In genomic region chr7:5424689-5425506, GRCh38 we compare ENCODE assay signal across 8 cellular contexts. TPM values are rescaled to one million over a fixed set of nuclear protein-coding genes. Genes with fewer than 3 reads are reported as not detected.
A peak's percentile ranks its signal among the peaks of the same experiment; 100 is the strongest.
DNase-seq lines count a peak whose midpoint lies in the region; ATAC-seq, FAIRE-seq and TF ChIP-seq lines count a peak whose summit lies in the region.

No MANE protein-coding gene starts in this region.

- CTCF ChIA-PET in MCF 10A (lab: Yijun Ruan, JAX) = interaction anchor here (0.6 to 0.8 kb wide), 4 partner anchors 8 to 59 kb away, joined by 3 to 6 read pairs (median 4); no protein-coding TSS in a partner anchor

- H3K27ac Mint-ChIP-seq in MCF 10A (ENCODE audit: low read depth, unreplicated experiment) = peak overlapping the region; percentile 94

- H3K9me3 Mint-ChIP-seq in MCF 10A (ENCODE audit: unreplicated experiment) = no peaks in the 10 kb centered on the region

- H3K9me3 ChIP-seq in small intestine (ENCODE audit: control insufficient read depth, low read depth) = no peaks in the 10 kb centered on the region

- no peaks in the 10 kb centered on the region for H3K27me3 ChIP-seq in small intestine (ENCODE audit: control insufficient read depth in 2 of 2, insufficient read depth in 2 of 2, low read length in 2 of 2)

- ATAC-seq in HG03354 (IDR thresholded peaks at IDR 0.05; ENCODE audit: poor library complexity, severe bottlenecking, unreplicated experiment) (no peak), GM19328 (IDR thresholded peaks at IDR 0.05; ENCODE audit: unreplicated experiment) (no peak)

- H3K4me1 Mint-ChIP-seq in MCF 10A (ENCODE audit: insufficient read depth, unreplicated experiment) = peaks cover 6% of the 10 kb centered on the region

- BruUV-seq in MCF 10A (replicated peaks; lab: Mats Ljungman, UMichigan) = no TSS peak

- H3K27me3 Mint-ChIP-seq in MCF 10A (ENCODE audit: insufficient read depth, unreplicated experiment) = no peaks in the 10 kb centered on the region

- intact Hi-C loops in MCF 10A (cut with micrococcal nuclease) = loop anchor here (1.0 kb wide), 1 partner anchor 28 kb away; no protein-coding TSS in a partner anchor

- peak overlapping the region; percentile 98 for H3K4me3 Mint-ChIP-seq in MCF 10A (ENCODE audit: unreplicated experiment)

- FAIRE-seq in small intestine (lab: Jason Lieb, UNC) = no peak

- H3K36me3 Mint-ChIP-seq in MCF 10A (ENCODE audit: insufficient read depth, unreplicated experiment) = peaks cover 19% of the 10 kb centered on the region

- TF ChIP-seq CTCF in MCF 10A (IDR thresholded peaks at IDR 0.05; ENCODE audit: unreplicated experiment) = no peak

- H3K4me1 ChIP-seq in small intestine (ENCODE audit: control insufficient read depth in 2 of 2, insufficient read depth in 1 of 2, low read depth in 1 of 2, low read length in 1 of 2) = no peaks in the 10 kb centered on the region

- 0 to 1% (median 1%) methylated on average over 54 to 55 of the region's 55 CpGs for WGBS in small intestine, 3 donors

- peak overlapping the region; percentile 83 to 98 for H3K27ac ChIP-seq in small intestine (ENCODE audit: low read depth in 1 of 2, low read length in 1 of 2)

- peak; percentile 24 for DNase-seq in activated T-cell treated with anti-CD3 and anti-CD28 coated beads, Interleukin-2, amount 50 U/mL, for 1 hour
- DNase-seq in activated T-cell treated with anti-CD3 and anti-CD28 coated beads for 4 hours = no peak
- DNase-seq in NCI-H82 (lab: John Stamatoyannopoulos, UW) = peak; percentile 50
- peak; percentile 58 for DNase-seq in MCF 10A (ENCODE audit: unreplicated experiment)
- DNase-seq in iris pigment epithelial cell (ENCODE audit: low read depth) = peak; percentile 45
- peak; percentile 81 for DNase-seq in small intestine

- POLR2A ChIA-PET in MCF 10A (lab: Yijun Ruan, JAX) = interaction anchor here (0.6 to 3.1 kb wide), 23 partner anchors 8 to 679 kb away, joined by 3 to 14 read pairs (median 4); no protein-coding TSS in a partner anchor

- peak overlapping the region; percentile 66 to 91 for H3K4me3 ChIP-seq in small intestine (ENCODE audit: low read depth in 1 of 2, low read length in 2 of 2)

- no peaks in the 10 kb centered on the region for H3K36me3 ChIP-seq in small intestine (ENCODE audit: control insufficient read depth in 2 of 2, insufficient read depth in 2 of 2, low read length in 2 of 2)

RNA-seq across cellular contexts. Expression of gene TNRC18, which starts 1.3 kb away (rescaled TPM):
- 120 and 132 TPM in 2 replicates for total RNA-seq in MCF 10A (2022)
- polyA plus RNA-seq in small intestine = 10 to 100 TPM in 2 of 3 donors, 1 to 10 TPM in 1; 5.4 to 43.0 (median 15.4) TPM
